In genomic region chr3:99868438-99868723, GRCh38 we compare ENCODE assay signal across 13 cellular contexts. TPM values are rescaled to one million over a fixed set of nuclear protein-coding genes. Genes with fewer than 3 reads are reported as not detected.
DNase-seq lines count a peak whose midpoint lies in the region; ATAC-seq and TF ChIP-seq lines count a peak whose summit lies in the region.
"Had no signal": no experiment of that assay in that cellular context is flagged by ENCODE, and none has a peak within 500 bp of the region (broad histone marks: within the 10 kb centered on the region; RNA-seq: fewer than 3 reads in every experiment).

No MANE protein-coding gene starts in this region.

- H3K4me3 Mint-ChIP-seq in HFFc6 = no peak overlapping the region
- H3K4me3 Mint-ChIP-seq in activated CD4-positive, alpha-beta T cell treated with anti-CD3 and anti-CD28 coated beads, Interleukin-2, amount 10 ng/mL, durations not matched to agents 7 days and 5 days = no peak overlapping the region

- POLR2A ChIA-PET in activated CD4-positive, alpha-beta T cell treated with anti-CD3 and anti-CD28 coated beads, Interleukin-2, amount 10 ng/mL, durations not matched to agents 7 days and 5 days (lab: Charles Lee) = no interaction called here

- H3K36me3 Mint-ChIP-seq in HFFc6 (ENCODE audit: low read depth) = peaks cover 89% of the 10 kb centered on the region
- peaks cover 7% of the 10 kb centered on the region for H3K36me3 Mint-ChIP-seq in activated CD4-positive, alpha-beta T cell treated with anti-CD3 and anti-CD28 coated beads, Interleukin-2, amount 10 ng/mL, durations not matched to agents 7 days and 5 days (ENCODE audit: low read depth)

- H3K4me1 Mint-ChIP-seq in HFFc6 (ENCODE audit: low read depth) = peaks cover 100% of the 10 kb centered on the region
- H3K4me1 Mint-ChIP-seq in activated CD4-positive, alpha-beta T cell treated with anti-CD3 and anti-CD28 coated beads, Interleukin-2, amount 10 ng/mL, durations not matched to agents 7 days and 5 days = peaks cover 58% of the 10 kb centered on the region

- H3K27ac Mint-ChIP-seq in HFFc6 = peak overlapping the region; percentile 92
- H3K27ac Mint-ChIP-seq in activated CD4-positive, alpha-beta T cell treated with anti-CD3 and anti-CD28 coated beads, Interleukin-2, amount 10 ng/mL, durations not matched to agents 7 days and 5 days = no peak overlapping the region

- ATAC-seq in GM18498 (IDR thresholded peaks at IDR 0.05; ENCODE audit: unreplicated experiment) (no peak), HG03108 (IDR thresholded peaks at IDR 0.05; ENCODE audit: unreplicated experiment) (no peak)
- ATAC-seq: body of pancreas, Right ventricle myocardium inferior had no signal

- H3K27me3 Mint-ChIP-seq in HFFc6 (ENCODE audit: insufficient read depth) = no peaks in the 10 kb centered on the region; the same call in 1 of the 2 replicates
- peaks cover 5% of the 10 kb centered on the region for H3K27me3 Mint-ChIP-seq in activated CD4-positive, alpha-beta T cell treated with anti-CD3 and anti-CD28 coated beads, Interleukin-2, amount 10 ng/mL, durations not matched to agents 7 days and 5 days

- DNase-seq in COR-L47 (lab: John Stamatoyannopoulos, UW) (peak; percentile 13), HFFc6 (no peak), iris pigment epithelial cell (ENCODE audit: low read depth) (peak; percentile 65), hippocampal formation (lab: John Stamatoyannopoulos, UW) (no peak)
- DNase-seq in activated CD4-positive, alpha-beta T cell treated with anti-CD3 and anti-CD28 coated beads, Interleukin-2, amount 10 ng/mL, durations not matched to agents 7 days and 5 days = peak; percentile 29
- no peak for DNase-seq in activated CD8-positive, alpha-beta memory T cell treated with anti-CD3 and anti-CD28 coated beads for 24 hours
- DNase-seq: Calu3, NCI-H1092, retina had no signal

- CTCF ChIA-PET in activated CD4-positive, alpha-beta T cell treated with anti-CD3 and anti-CD28 coated beads, Interleukin-2, amount 10 ng/mL, durations not matched to agents 7 days and 5 days (lab: Charles Lee) = interaction anchor here (0.6 to 2.1 kb wide), 3 partner anchors 10 to 25 kb away, joined by 3 to 7 read pairs (median 6); no protein-coding TSS in a partner anchor

- no peaks in the 10 kb centered on the region for H3K9me3 Mint-ChIP-seq in HFFc6
- no peaks in the 10 kb centered on the region for H3K9me3 Mint-ChIP-seq in activated CD4-positive, alpha-beta T cell treated with anti-CD3 and anti-CD28 coated beads, Interleukin-2, amount 10 ng/mL, durations not matched to agents 7 days and 5 days

- TF ChIP-seq CTCF in HFFc6 (IDR thresholded peaks at IDR 0.05) = no peak

RNA-seq across cellular contexts. Expression of gene CMSS1, which starts 50.7 kb away (rescaled TPM):
- 10 to 100 TPM; 27.8 to 47.0 (median 38.1) TPM for total RNA-seq in HFFc6 (2021; fragmentation: NEBNext Ultra II Directional; extraction: Animal tissue kit (Norgen Biotek cat#: 25700))
- total RNA-seq in activated CD4-positive, alpha-beta T cell treated with anti-CD3 and anti-CD28 coated beads, Interleukin-2, amount 10 ng/mL, durations not matched to agents 7 days and 5 days = 10 to 100 TPM; 34.8 to 37.2 TPM

Comparison
In these comparisons a context has a peak if more than half of its experiments do, and no peak if none do; other contexts are left out.
1. DNase-seq: peak in COR-L47 (single experiment), activated CD4-positive, alpha-beta T cell treated with anti-CD3 and anti-CD28 coated beads, Interleukin-2, amount 10 ng/mL, durations not matched to agents 7 days and 5 days (single experiment) and iris pigment epithelial cell (single experiment); none in HFFc6 (single experiment), hippocampal formation (0 of 2) and activated CD8-positive, alpha-beta memory T cell treated with anti-CD3 and anti-CD28 coated beads for 24 hours (single experiment).